ENCODE assay signal across 15 cellular contexts in the genomic region with DNA sequence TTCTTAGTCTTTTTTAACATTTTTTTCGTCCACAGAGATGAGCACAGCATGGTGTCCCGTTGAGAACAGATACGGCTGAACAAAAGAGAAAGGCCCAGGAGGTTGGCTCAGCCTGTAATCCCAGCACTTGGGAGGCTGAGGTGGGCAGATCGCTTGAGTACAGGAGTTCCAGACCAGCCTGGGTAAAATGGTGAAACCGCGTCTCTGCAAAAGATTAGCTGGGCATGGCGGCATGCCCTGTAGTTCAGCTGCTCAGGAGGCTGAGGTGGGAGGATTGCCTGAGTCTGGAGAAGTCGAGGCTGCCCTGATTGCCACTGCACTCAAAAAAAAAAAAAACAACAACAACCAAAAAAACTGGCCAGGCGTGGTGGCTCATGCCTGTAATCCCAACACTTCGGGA.
"Had no signal": no experiment of that assay in that cellular context is flagged by ENCODE, and none has a peak within 500 bp of the region (broad histone marks: within the 10 kb centered on the region; RNA-seq: fewer than 3 reads in every experiment).

No MANE protein-coding gene starts in this region.

- H3K4me3 ChIP-seq: breast epithelium, gastroesophageal sphincter, SK-N-MC, upper lobe of left lung had no signal

- H3K9me3 ChIP-seq: breast epithelium, gastroesophageal sphincter, upper lobe of left lung had no signal

- H3K9me3 Mint-ChIP-seq: dendritic cell treated with granulocyte-macrophage colony-stimulating factor and Interleukin-4, amounts not matched to agents 40 ng/mL and 50 ng/mL, for 4 days; T-cell had no signal

- H3K27me3 ChIP-seq: breast epithelium, gastroesophageal sphincter, upper lobe of left lung had no signal

- ATAC-seq: gastroesophageal sphincter, left ventricle myocardium superior, T-cell had no signal

- H3K4me1 ChIP-seq: breast epithelium had no signal

- H3K27me3 Mint-ChIP-seq: dendritic cell treated with granulocyte-macrophage colony-stimulating factor and Interleukin-4, amounts not matched to agents 40 ng/mL and 50 ng/mL, for 4 days; T-cell had no signal

- H3K27ac Mint-ChIP-seq: dendritic cell treated with granulocyte-macrophage colony-stimulating factor and Interleukin-4, amounts not matched to agents 40 ng/mL and 50 ng/mL, for 4 days; T-cell had no signal

- H3K36me3 ChIP-seq: breast epithelium had no signal

- H3K4me3 Mint-ChIP-seq: dendritic cell treated with granulocyte-macrophage colony-stimulating factor and Interleukin-4, amounts not matched to agents 40 ng/mL and 50 ng/mL, for 4 days; T-cell had no signal

- DNase-seq: activated CD4-positive, alpha-beta T cell treated with anti-CD3 and anti-CD28 coated beads for 1 hour; activated CD4-positive, alpha-beta T cell treated with anti-CD3 and anti-CD28 coated beads, Interleukin-2, amount 50 U/mL, for 4 hours; activated naive CD4-positive, alpha-beta T cell; cerebellar nuclear complex; erythroblast; left ventricle myocardium superior; stimulated activated CD4-positive, alpha-beta T cell treated with anti-CD3 and anti-CD28 coated beads, Interleukin-4, amount 100 ng/mL, for 1 hour; stimulated activated naive CD4-positive, alpha-beta T cell; T-cell; T-helper 9 cell; upper lobe of left lung had no signal

- H3K27ac ChIP-seq: breast epithelium, gastroesophageal sphincter, SK-N-MC, upper lobe of left lung had no signal
